ENCODE assay signal across 27 cellular contexts in the genomic region with DNA sequence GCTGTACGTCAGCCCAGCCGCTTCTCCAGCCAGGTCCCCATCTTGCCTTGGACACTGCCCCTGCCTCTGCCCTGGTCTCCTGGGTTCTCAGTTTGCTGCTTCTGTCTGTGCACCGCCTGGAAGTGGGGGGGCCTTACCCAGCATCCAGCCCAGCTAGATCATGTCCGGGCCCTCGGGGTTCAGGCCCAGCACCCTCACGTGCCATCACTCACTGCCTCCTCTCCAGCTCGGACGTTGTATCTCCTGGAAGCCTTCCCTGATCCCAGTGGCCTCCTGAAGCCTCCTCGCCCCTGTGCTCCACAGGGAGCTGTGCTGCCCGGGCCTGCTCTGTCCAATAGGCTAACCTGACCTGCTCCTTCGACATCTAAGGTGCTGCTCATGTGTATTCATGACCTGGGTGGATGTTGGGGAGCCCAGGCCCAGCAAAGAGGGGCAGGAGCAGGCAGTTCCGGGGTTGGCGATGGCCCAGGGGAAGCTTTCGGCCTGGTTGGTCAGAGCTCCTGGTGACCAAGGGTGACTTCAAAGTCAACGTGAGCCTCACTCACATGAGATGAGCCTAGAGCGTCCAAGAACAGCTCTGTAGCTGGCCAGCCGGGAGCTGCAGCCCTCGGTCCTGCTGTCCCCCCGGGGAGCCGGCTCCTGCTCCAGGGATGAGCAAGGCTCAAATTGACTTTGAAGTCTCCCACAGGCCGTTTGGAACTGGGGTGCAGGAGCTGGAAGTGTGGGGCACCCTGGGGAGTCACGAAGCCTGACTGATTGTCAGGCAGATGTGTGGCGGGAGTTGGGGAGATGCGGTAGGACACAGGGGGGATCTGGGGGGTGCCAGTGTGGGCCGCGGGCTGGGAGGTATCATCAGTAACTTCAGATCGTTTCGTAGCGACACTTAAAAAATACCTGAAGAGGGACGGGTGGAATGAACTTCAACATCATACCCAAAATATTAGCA. TPM values are rescaled to one million over a fixed set of nuclear protein-coding genes. Genes with fewer than 3 reads are reported as not detected.
DNase-seq lines count a peak whose midpoint lies in the region; ATAC-seq, FAIRE-seq and TF ChIP-seq lines count a peak whose summit lies in the region.
"Had no signal": no experiment of that assay in that cellular context is flagged by ENCODE, and none has a peak within 500 bp of the region (broad histone marks: within the 10 kb centered on the region; RNA-seq: fewer than 3 reads in every experiment).

No MANE protein-coding gene starts in this region.

- no peak overlapping the region for H3K14ac ChIP-seq in mesenchymal stem cell (ENCODE audit: low read length in 2 of 2)

- H3K4ac ChIP-seq in mesenchymal stem cell (ENCODE audit: low read depth in 1 of 2, low read length in 2 of 2), result no peak overlapping the region

- no peak overlapping the region for H2AK5ac ChIP-seq in mesenchymal stem cell (ENCODE audit: low read length, severe bottlenecking)

- no peak overlapping the region for H4K8ac ChIP-seq in mesenchymal stem cell (ENCODE audit: low read length)

- 45% methylated on average over 20 of the region's 30 CpGs for WGBS in K562 (ENCODE audit: insufficient coverage, low coverage, missing lambda C conversion rate)
- 91 to 92% methylated on average over 25 to 30 of the region's 30 CpGs for WGBS in lower leg skin, 2 donors
- 66 to 88% methylated on average over 5 of the region's 30 CpGs for WGBS in gastroesophageal sphincter (ENCODE audit: low coverage in 1 of 2), 2 donors
- 85% methylated on average over 25 of the region's 30 CpGs for WGBS in mesenchymal stem cell

- no TSS peak for BruUV-seq in K562 (replicated peaks; lab: Mats Ljungman, UMichigan)

- H3K4me3 ChIP-seq in Peyer's patch (no peak overlapping the region), K562 (no peak overlapping the region), lower leg skin (ENCODE audit: low read depth, poor library complexity, severe bottlenecking) (no peak overlapping the region), gastroesophageal sphincter (no peak overlapping the region), mesenchymal stem cell (ENCODE audit: insufficient read depth in 1 of 2, low read depth in 1 of 2, low read length in 2 of 2) (no peak overlapping the region)
- H3K4me3 ChIP-seq: GM12878, PC-9, tibial artery had no signal

- H3K79me2 ChIP-seq in K562 (ENCODE audit: control insufficient read depth, insufficient read depth, low read length), result no peaks in the 10 kb centered on the region

- H2BK5ac ChIP-seq in mesenchymal stem cell (ENCODE audit: low read depth, low read length, poor library complexity, severe bottlenecking), result no peak overlapping the region

- TF ChIP-seq POLR2A in Peyer's patch (IDR thresholded peaks at IDR 0.05), result no peak
- no peak for TF ChIP-seq POLR2A in K562 (conservative IDR thresholded peaks at IDR 0.05)
- no peak for TF ChIP-seq POLR2A in lower leg skin (IDR thresholded peaks at IDR 0.05)
- TF ChIP-seq POLR2A in gastroesophageal sphincter (IDR thresholded peaks at IDR 0.05), result no peak

- no peak overlapping the region for H2BK15ac ChIP-seq in mesenchymal stem cell (ENCODE audit: low read depth, poor library complexity, severe bottlenecking)

- H2AFZ ChIP-seq in K562 (ENCODE audit: low read depth, low read length) (no peak overlapping the region), mesenchymal stem cell (ENCODE audit: low read depth, low read length) (no peak overlapping the region)
- H2AFZ ChIP-seq: PC-9 had no signal

- no peak for TF ChIP-seq RAD21 in K562 (CRISPR knock-in tag; conservative IDR thresholded peaks at IDR 0.05 in 1 of 2, IDR thresholded peaks at IDR 0.05 in 1 of 2)

- no peak for FAIRE-seq in K562 (lab: Jason Lieb, UNC)
- FAIRE-seq: GM12878 had no signal

- intact Hi-C loops in K562 (cut with micrococcal nuclease), result no loop called here
- intact Hi-C loops in lower leg skin (cut with DNase I; ENCODE audit: low total_unique reads), result no loop called here
- intact Hi-C loops in posterior vena cava (cut with DNase I), result no loop called here

- ATAC-seq in K562, result no peak
- no peak for ATAC-seq in gastroesophageal sphincter
- ATAC-seq: GM12878; HCT116; left colon; naive thymus-derived CD8-positive, alpha-beta T cell had no signal

- TF ChIP-seq CTCF in Peyer's patch (IDR thresholded peaks at IDR 0.05) (no peak), K562 (IDR thresholded peaks at IDR 0.05 in 2 of 3, conservative IDR thresholded peaks at IDR 0.05 in 1 of 3; ENCODE audit: insufficient read depth in 2 of 3, low read depth in 1 of 3, low read length in 3 of 3) (no peak), lower leg skin (IDR thresholded peaks at IDR 0.05) (no peak), gastroesophageal sphincter (IDR thresholded peaks at IDR 0.05) (no peak)

- in situ Hi-C loops in K562 (cut with MboI), result no loop called here

- H3K9me3 ChIP-seq in Peyer's patch (no peaks in the 10 kb centered on the region), K562 (replicated peaks; ENCODE audit: control insufficient read depth, insufficient read depth, low read depth, low read length) (peaks cover 3% of the 10 kb centered on the region; the same call in 1 of the 2 replicates), gastroesophageal sphincter (peaks cover 0 to 18% (median 0%) of the 10 kb centered on the region in 3 donors), mesenchymal stem cell (ENCODE audit: control insufficient read depth, low read length) (peaks cover 18% of the 10 kb centered on the region)

- H3K79me1 ChIP-seq in mesenchymal stem cell (replicated peaks; ENCODE audit: low read length, poor library complexity, severe bottlenecking), result no peaks in the 10 kb centered on the region

- no peak overlapping the region for H3K4me2 ChIP-seq in K562 (ENCODE audit: insufficient read depth, low read length)
- no peak overlapping the region for H3K4me2 ChIP-seq in mesenchymal stem cell (ENCODE audit: low read length, poor library complexity, severe bottlenecking)
- H3K4me2 ChIP-seq: PC-9 had no signal

- TF ChIP-seq EP300 in K562 (IDR thresholded peaks at IDR 0.05; ENCODE audit: low read length), result no peak
- no peak for TF ChIP-seq EP300 in gastroesophageal sphincter (IDR thresholded peaks at IDR 0.05)

- no peak overlapping the region for H4K91ac ChIP-seq in mesenchymal stem cell (ENCODE audit: low read length)

- no peaks in the 10 kb centered on the region; the same call in 1 of the 2 replicates for H4K20me1 ChIP-seq in K562 (replicated peaks; ENCODE audit: control insufficient read depth, insufficient read depth, low read length)

- peaks cover 0 to 10% of the 10 kb centered on the region in 2 donors for H3K27me3 ChIP-seq in Peyer's patch
- peaks cover 0 to 46% of the 10 kb centered on the region in 2 experiments; a peak in 2 of 5 replicates for H3K27me3 ChIP-seq in K562 (ENCODE audit: control insufficient read depth in 2 of 2, insufficient read depth in 2 of 2, low read length in 2 of 2)
- peaks cover 62% of the 10 kb centered on the region for H3K27me3 ChIP-seq in gastroesophageal sphincter
- H3K27me3 ChIP-seq in mesenchymal stem cell (ENCODE audit: control insufficient read depth in 1 of 2, insufficient read depth in 1 of 2, low read length in 2 of 2), result peaks cover 64 to 78% of the 10 kb centered on the region in 2 experiments

- H2BK120ac ChIP-seq in mesenchymal stem cell (ENCODE audit: low read depth, low read length), result no peak overlapping the region

- POLR2A ChIA-PET in K562 (lab: Yijun Ruan, JAX), result interaction anchor here (0.7 to 1.7 kb wide), 3 partner anchors 31 to 600 kb away, joined by 3 read pairs; no protein-coding TSS in a partner anchor

- no peak overlapping the region for H3K18ac ChIP-seq in mesenchymal stem cell (ENCODE audit: low read depth in 1 of 2, low read length in 2 of 2)

- no peak overlapping the region for H2BK12ac ChIP-seq in mesenchymal stem cell (ENCODE audit: low read length in 2 of 2)

- H3K36me3 ChIP-seq in Peyer's patch, result no peaks in the 10 kb centered on the region
- H3K36me3 ChIP-seq in K562 (ENCODE audit: control insufficient read depth, insufficient read depth, low read length), result no peaks in the 10 kb centered on the region
- H3K36me3 ChIP-seq in gastroesophageal sphincter, result no peaks in the 10 kb centered on the region
- no peaks in the 10 kb centered on the region for H3K36me3 ChIP-seq in mesenchymal stem cell (ENCODE audit: control insufficient read depth in 1 of 2, insufficient read depth in 2 of 2, low read depth in 1 of 2, low read length in 2 of 2)
- H3K36me3 ChIP-seq: brain microvascular endothelial cell, tibial artery had no signal

- no peaks in the 10 kb centered on the region for H3K9me1 ChIP-seq in K562 (ENCODE audit: control insufficient read depth, insufficient read depth, low read length)

- H3K9ac ChIP-seq in K562 (ENCODE audit: insufficient read depth in 1 of 2, low read depth in 2 of 2, low read length in 2 of 2) (peak overlapping the region in 1 of 2 experiments; percentile 13; a peak in 1 of 4 replicates), mesenchymal stem cell (ENCODE audit: low read length) (no peak overlapping the region)

- H3K4me1 ChIP-seq in Peyer's patch (peaks cover 0 to 6% (median 3%) of the 10 kb centered on the region in 4 donors), K562 (replicated peaks in 1 of 2; ENCODE audit: control insufficient read depth in 2 of 2, insufficient read depth in 2 of 2, low read length in 2 of 2) (peaks cover 2 to 24% of the 10 kb centered on the region in 2 experiments; a peak in 3 of 5 replicates), gastroesophageal sphincter (peaks cover 0 to 7% (median 4%) of the 10 kb centered on the region in 3 donors), mesenchymal stem cell (ENCODE audit: control insufficient read depth, insufficient read depth, low read depth, low read length) (no peaks in the 10 kb centered on the region)

- CTCF ChIA-PET in K562 (lab: Yijun Ruan, JAX; ENCODE audit: low intra/inter-chr PET ratio), result no interaction called here

- peak in 2 of 3 donors; percentile 6 to 29 for DNase-seq in Peyer's patch
- DNase-seq in K562 (ENCODE audit: extremely low read depth in 1 of 4, low spot score in 3 of 4), result no peak
- peak; percentile 12 to 84 for DNase-seq in lower leg skin (ENCODE audit: low spot score in 2 of 2)
- peak; percentile 53 for DNase-seq in posterior vena cava (ENCODE audit: low spot score)
- DNase-seq in mesenchymal stem cell, result no peak
- DNase-seq in HK-2 (ENCODE audit: unreplicated experiment), result no peak
- DNase-seq: activated CD4-positive, alpha-beta T cell treated with anti-CD3 and anti-CD28 coated beads, Interleukin-2, amount 50 U/mL, for 48 hours; activated CD4-positive, CD25-positive, alpha-beta regulatory T cell treated with anti-CD3 and anti-CD28 coated beads, Interleukin-2, amount 50 U/mL, for 72 hours; amygdala; brain microvascular endothelial cell; COR-L47; hippocampal formation; midbrain; NCI-H1048; NCI-H2107; PC-9; SHP77 treated with DMSO at 0.1 percent for 48 hours; stimulated activated CD4-positive, alpha-beta T cell treated with anti-CD3 and anti-CD28 coated beads, Interleukin-4, amount 100 ng/mL, for 1 hour had no signal

- no peak overlapping the region for H3K27ac ChIP-seq in Peyer's patch
- no peak overlapping the region for H3K27ac ChIP-seq in K562 (ENCODE audit: extremely low read depth, low read depth, low read length)
- no peak overlapping the region for H3K27ac ChIP-seq in gastroesophageal sphincter
- H3K27ac ChIP-seq in mesenchymal stem cell (ENCODE audit: low read length, poor library complexity, severe bottlenecking), result no peak overlapping the region
- H3K27ac ChIP-seq: brain microvascular endothelial cell, PC-9, tibial artery had no signal

- H3K23ac ChIP-seq in mesenchymal stem cell (ENCODE audit: low read length in 2 of 2), result no peak overlapping the region

RNA-seq across cellular contexts. Expression of a gene that starts 5.2 kb away (rescaled TPM):
- total RNA-seq in Peyer's patch (10 to 100 TPM in 1 of 4 donors, 1 to 10 TPM in 3; 7.5 to 11.9 (median 8.4) TPM), K562 (2014; rRNA removed) (1.4 and 1.7 TPM in 2 replicates), K562 (2014; rRNA removed; fragmentation: Illumina TruSeq; extraction: Trizol) (0.11 TPM in 1 of 2 replicates, not detected in the other), K562 (2015; rRNA removed; fragmentation: Illumina TruSeq; extraction: Trizol) (0.36 and 0.53 TPM in 2 replicates), K562 (2021) (1.1 and 1.2 TPM in 2 replicates), lower leg skin (10 to 100 TPM; 21.9 to 43.6 (median 29.3) TPM), posterior vena cava (under 1 TPM; 0.43 to 0.69 TPM), gastroesophageal sphincter (under 1 TPM in 1 of 4 donors, not detected in 3; 0.27 TPM)
- 0.25 and 0.30 TPM in 2 replicates for total RNA-seq in K562 (2011; cell fraction: chromatin; rRNA removed; ENCODE audit: low replicate concordance)
- 0.79 and 0.83 TPM in 2 replicates for total RNA-seq in K562 (2011; cell fraction: nucleolus; rRNA removed)
- total RNA-seq in K562 (2011; cell fraction: nucleoplasm; rRNA removed), result 0.22 and 0.31 TPM in 2 replicates
- polyA plus RNA-seq in K562 (2011; rRNA removed) (0.07 and 0.15 TPM in 2 replicates), K562 (2014; fragmentation: Illumina TruSeq; extraction: Trizol) (0.12 and 0.26 TPM in 2 replicates), K562 (2014; fragmentation: Nextera tagmentation; extraction: Ambion mirVana) (not detected), K562 (2014; rRNA removed) (0.76 and 1.4 TPM in 2 replicates)
- 0.15 and 1.7 TPM in 2 replicates for polyA plus RNA-seq in K562 (2011; cell fraction: cytosol; rRNA removed)
- polyA plus RNA-seq in K562 (2011; cell fraction: nucleus; rRNA removed), result 0.13 and 0.40 TPM in 2 replicates
- polyA plus RNA-seq in K562 (2012), result 0.93 and 1.0 TPM in 2 replicates
- polyA minus RNA-seq in K562 (2011; rRNA and poly(A)+ RNA removed), result not detected in 2 replicates
- not detected in 2 replicates for polyA minus RNA-seq in K562 (2011; cell fraction: cytosol; rRNA and poly(A)+ RNA removed)
- polyA minus RNA-seq in K562 (2011; cell fraction: nucleus; rRNA and poly(A)+ RNA removed), result 0.22 and 0.27 TPM in 2 replicates
- not detected for polyA plus RNA-seq in mesenchymal stem cell (2013, experiment 1 of 2)
- polyA plus RNA-seq in mesenchymal stem cell (2013, experiment 2 of 2), result not detected
- total RNA-seq: chondrocyte, GM12878, PC-9 had no signal
- polyA plus RNA-seq: AG04450, BJ, GM12878 had no signal

RNA-seq across cellular contexts. Expression of a gene that starts 26.1 kb away (rescaled TPM):
- total RNA-seq in Peyer's patch (1 to 10 TPM in 3 of 4 donors, not detected in 1; 1.1 to 9.9 (median 1.3) TPM), K562 (2014; rRNA removed) (1.3 and 2.0 TPM in 2 replicates), K562 (2014; rRNA removed; fragmentation: Illumina TruSeq; extraction: Trizol) (0.64 and 0.65 TPM in 2 replicates), K562 (2015; rRNA removed; fragmentation: Illumina TruSeq; extraction: Trizol) (2.3 and 2.5 TPM in 2 replicates), K562 (2021) (2.1 and 2.6 TPM in 2 replicates), lower leg skin (1 to 10 TPM in 1 of 4 donors, under 1 TPM in 3; 0.42 to 1.4 (median 0.65) TPM), posterior vena cava (1 to 10 TPM; 1.3 to 1.8 TPM), gastroesophageal sphincter (under 1 TPM; 0.15 to 0.78 (median 0.42) TPM)
- total RNA-seq in K562 (2011; cell fraction: chromatin; rRNA removed; ENCODE audit: low replicate concordance), result 1.6 and 4.7 TPM in 2 replicates
- total RNA-seq in K562 (2011; cell fraction: nucleolus; rRNA removed), result 2.4 and 3.5 TPM in 2 replicates
- total RNA-seq in K562 (2011; cell fraction: nucleoplasm; rRNA removed), result 1.5 and 3.1 TPM in 2 replicates
- polyA plus RNA-seq in K562 (2011; rRNA removed) (1.2 and 2.1 TPM in 2 replicates), K562 (2014; fragmentation: Illumina TruSeq; extraction: Trizol) (1.0 and 1.3 TPM in 2 replicates), K562 (2014; fragmentation: Nextera tagmentation; extraction: Ambion mirVana) (under 1 TPM; 0.10 to 0.15 TPM), K562 (2014; rRNA removed) (2.0 and 2.1 TPM in 2 replicates)
- 0.91 and 2.0 TPM in 2 replicates for polyA plus RNA-seq in K562 (2011; cell fraction: cytosol; rRNA removed)
- polyA plus RNA-seq in K562 (2011; cell fraction: nucleus; rRNA removed), result 5.5 and 14.3 TPM in 2 replicates
- 4.3 and 4.5 TPM in 2 replicates for polyA plus RNA-seq in K562 (2012)
- polyA minus RNA-seq in K562 (2011; rRNA and poly(A)+ RNA removed), result 0.99 and 1.0 TPM in 2 replicates
- 1.4 TPM in 1 of 2 replicates, not detected in the other for polyA minus RNA-seq in K562 (2011; cell fraction: cytosol; rRNA and poly(A)+ RNA removed)
- 2.4 and 3.4 TPM in 2 replicates for polyA minus RNA-seq in K562 (2011; cell fraction: nucleus; rRNA and poly(A)+ RNA removed)
- polyA plus RNA-seq in mesenchymal stem cell (2013, experiment 1 of 2), result not detected
- not detected for polyA plus RNA-seq in mesenchymal stem cell (2013, experiment 2 of 2)
- total RNA-seq: chondrocyte, PC-9 had no signal
- polyA plus RNA-seq: AG04450, BJ had no signal

RNA-seq across cellular contexts. Expression of a gene that starts 26.2 kb away (rescaled TPM):
- total RNA-seq in Peyer's patch (1 to 10 TPM in 2 of 4 donors, not detected in 2; 1.6 to 1.7 TPM), K562 (2014; rRNA removed) (3.0 and 3.4 TPM in 2 replicates), K562 (2014; rRNA removed; fragmentation: Illumina TruSeq; extraction: Trizol) (0.86 and 1.4 TPM in 2 replicates), K562 (2015; rRNA removed; fragmentation: Illumina TruSeq; extraction: Trizol) (2.6 TPM in 2 replicates), K562 (2021) (4.8 and 5.9 TPM in 2 replicates), lower leg skin (1 to 10 TPM in 2 of 4 donors, under 1 TPM in 2; 0.30 to 2.4 (median 1.5) TPM), posterior vena cava (1 to 10 TPM in 1 of 2 donors, under 1 TPM in 1; 0.76 to 3.6 TPM), gastroesophageal sphincter (1 to 10 TPM in 2 of 4 donors, under 1 TPM in 1, not detected in 1; 0.62 to 3.6 (median 3.6) TPM)
- 8.4 and 16.2 TPM in 2 replicates for total RNA-seq in K562 (2011; cell fraction: chromatin; rRNA removed; ENCODE audit: low replicate concordance)
- total RNA-seq in K562 (2011; cell fraction: nucleolus; rRNA removed), result 7.1 and 8.5 TPM in 2 replicates
- total RNA-seq in K562 (2011; cell fraction: nucleoplasm; rRNA removed), result 4.3 and 5.9 TPM in 2 replicates
- polyA plus RNA-seq in K562 (2011; rRNA removed) (4.2 and 9.4 TPM in 2 replicates), K562 (2014; fragmentation: Illumina TruSeq; extraction: Trizol) (0.79 and 2.8 TPM in 2 replicates), K562 (2014; fragmentation: Nextera tagmentation; extraction: Ambion mirVana) (under 1 TPM; 0.21 to 0.57 TPM), K562 (2014; rRNA removed) (3.3 and 7.3 TPM in 2 replicates)
- 4.4 and 6.2 TPM in 2 replicates for polyA plus RNA-seq in K562 (2011; cell fraction: cytosol; rRNA removed)
- polyA plus RNA-seq in K562 (2011; cell fraction: nucleus; rRNA removed), result 68.0 and 78.0 TPM in 2 replicates
- polyA plus RNA-seq in K562 (2012), result 8.2 and 19.1 TPM in 2 replicates
- polyA minus RNA-seq in K562 (2011; rRNA and poly(A)+ RNA removed), result 0.77 and 0.90 TPM in 2 replicates
- polyA minus RNA-seq in K562 (2011; cell fraction: cytosol; rRNA and poly(A)+ RNA removed), result 1.4 and 3.4 TPM in 2 replicates
- 10.0 and 10.3 TPM in 2 replicates for polyA minus RNA-seq in K562 (2011; cell fraction: nucleus; rRNA and poly(A)+ RNA removed)
- 0.15 TPM for polyA plus RNA-seq in mesenchymal stem cell (2013, experiment 1 of 2)
- 0.08 TPM for polyA plus RNA-seq in mesenchymal stem cell (2013, experiment 2 of 2)
- total RNA-seq: chondrocyte, GM12878, PC-9 had no signal

Comparison
In these comparisons a context has a peak if more than half of its experiments do, and no peak if none do; other contexts are left out.
1. DNase-seq: peak in Peyer's patch (2 of 3), lower leg skin (2 of 2) and posterior vena cava (single experiment); none in K562 (0 of 4), mesenchymal stem cell (single experiment) and HK-2 (single experiment).